In the genomic region with DNA sequence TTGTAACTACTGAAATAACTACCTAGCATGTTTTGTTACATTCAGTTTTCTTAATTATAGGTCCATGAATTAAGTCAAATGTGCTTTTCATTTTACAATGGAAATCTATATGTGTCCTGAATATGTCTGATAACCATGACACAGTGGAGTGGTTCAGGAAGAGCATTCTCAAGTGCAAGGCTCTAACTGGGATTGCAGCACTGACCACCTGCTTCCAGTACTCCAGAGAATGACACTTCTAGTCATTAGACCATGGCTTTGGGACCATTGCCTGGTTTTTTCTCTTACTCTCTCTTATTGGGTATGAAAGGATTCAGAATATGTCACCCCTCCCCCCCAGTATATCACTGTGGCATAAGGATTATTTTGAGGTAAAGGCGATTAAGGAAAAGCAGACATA, we compare ENCODE assay signal across 19 cellular contexts.
DNase-seq lines count a peak whose midpoint lies in the region; ATAC-seq and TF ChIP-seq lines count a peak whose summit lies in the region.
"Had no signal": no experiment of that assay in that cellular context is flagged by ENCODE, and none has a peak within 500 bp of the region (broad histone marks: within the 10 kb centered on the region; RNA-seq: fewer than 3 reads in every experiment).

No MANE protein-coding gene starts in this region.

- peak overlapping the region; percentile 35 for H3K27ac Mint-ChIP-seq in memory B cell

- H3K36me3 Mint-ChIP-seq in memory B cell: no peaks in the 10 kb centered on the region

- TF ChIP-seq CTCF in RWPE1 (conservative IDR thresholded peaks at IDR 0.05; ENCODE audit: low read depth): no peak

- H3K27me3 Mint-ChIP-seq in memory B cell: no peaks in the 10 kb centered on the region

- H3K27ac ChIP-seq in RWPE1: no peak overlapping the region

- DNase-seq in DMS53 (lab: John Stamatoyannopoulos, UW) (peak; percentile 75), NCI-H2029 (lab: John Stamatoyannopoulos, UW) (peak; percentile 19), NCI-H82 (lab: John Stamatoyannopoulos, UW) (peak; percentile 79), memory B cell (ENCODE audit: low spot score in 2 of 2) (no peak), GM19238 (ENCODE audit: insufficient read length, low spot score) (no peak), RWPE1 (ENCODE audit: low spot score) (no peak)
- DNase-seq: C1 segment of cervical spinal cord, GF-D8, KG1, MV-4-11, NCI-H1417 treated with DMSO at 0.1 percent for 48 hours, NCI-H2081 treated with DMSO at 0.1 percent for 48 hours, NCI-H526, OCI-M1, SIG-M5, T1000 had no signal

- POLR2A ChIA-PET in RWPE1 (lab: Yijun Ruan, JAX; ENCODE audit: low non-redundant PET): no interaction called here

- CTCF ChIA-PET in RWPE1 (lab: Yijun Ruan, JAX): interaction anchor here (0.5 to 0.6 kb wide), 2 partner anchors 188 to 643 kb away, joined by 3 to 5 read pairs; no protein-coding TSS in a partner anchor

- peaks cover 4% of the 10 kb centered on the region for H3K4me1 Mint-ChIP-seq in memory B cell

- ATAC-seq in memory B cell (ENCODE audit: low read depth): no peak
- ATAC-seq in HG03280 (IDR thresholded peaks at IDR 0.05; ENCODE audit: unreplicated experiment): no peak
- no peak for ATAC-seq in HG03097 (IDR thresholded peaks at IDR 0.05; ENCODE audit: low FRiP score, unreplicated experiment)
- ATAC-seq: HepG2 had no signal

- H3K4me3 Mint-ChIP-seq in memory B cell: no peak overlapping the region

- H3K9me3 Mint-ChIP-seq in memory B cell: no peaks in the 10 kb centered on the region

Comparison
In these comparisons a context has a peak if more than half of its experiments do, and no peak if none do; other contexts are left out.
1. DNase-seq: peak in DMS53 (single experiment), NCI-H2029 (single experiment) and NCI-H82 (single experiment); none in memory B cell (0 of 2), GM19238 (single experiment) and RWPE1 (single experiment).